1 cellular context compared by ENCODE assay signal in the genomic region with DNA sequence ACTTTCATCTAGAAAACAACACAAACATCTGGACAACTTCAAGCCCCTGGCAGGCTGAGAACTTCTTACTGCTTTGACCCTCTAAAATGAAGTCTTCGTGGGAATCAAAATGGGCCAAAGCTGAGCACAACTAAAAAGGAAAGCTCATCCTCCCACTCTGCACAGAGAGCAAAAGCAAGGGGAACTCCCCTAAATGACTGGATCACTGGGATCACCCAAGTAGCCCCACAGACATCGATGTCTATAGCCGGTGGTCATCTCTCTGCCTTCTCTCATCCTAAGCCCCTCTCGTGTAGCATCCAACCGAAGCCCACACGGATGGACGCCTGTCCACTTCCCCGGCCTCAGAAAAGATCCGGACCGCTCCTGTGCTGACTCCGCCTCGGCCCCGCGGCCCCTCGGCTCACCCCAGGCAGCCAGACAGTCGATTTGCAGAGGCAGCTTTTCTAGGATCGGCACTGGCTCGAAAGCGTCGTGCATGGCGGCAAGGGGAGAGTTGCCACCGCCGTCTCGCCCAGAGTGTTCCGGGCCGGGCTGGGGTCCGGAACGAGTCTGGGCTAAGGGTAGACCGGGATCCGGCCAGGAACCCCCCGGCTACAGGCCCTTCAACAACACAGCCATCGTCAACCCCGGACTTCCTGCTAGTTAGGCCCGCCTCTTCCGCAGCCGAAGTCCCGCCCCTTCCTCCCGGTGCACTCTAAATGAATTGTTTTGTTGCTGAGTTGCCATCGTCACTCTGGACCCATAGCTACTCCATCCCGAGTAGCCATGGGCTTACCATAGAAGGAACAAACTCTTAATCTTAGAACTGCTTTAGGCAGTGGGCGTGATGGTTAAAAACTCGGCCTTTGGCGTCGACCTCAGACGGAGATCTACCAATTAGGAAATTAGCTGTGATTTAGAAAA.
TF ChIP-seq lines count a peak whose summit lies in the region.

A gene with protein sequence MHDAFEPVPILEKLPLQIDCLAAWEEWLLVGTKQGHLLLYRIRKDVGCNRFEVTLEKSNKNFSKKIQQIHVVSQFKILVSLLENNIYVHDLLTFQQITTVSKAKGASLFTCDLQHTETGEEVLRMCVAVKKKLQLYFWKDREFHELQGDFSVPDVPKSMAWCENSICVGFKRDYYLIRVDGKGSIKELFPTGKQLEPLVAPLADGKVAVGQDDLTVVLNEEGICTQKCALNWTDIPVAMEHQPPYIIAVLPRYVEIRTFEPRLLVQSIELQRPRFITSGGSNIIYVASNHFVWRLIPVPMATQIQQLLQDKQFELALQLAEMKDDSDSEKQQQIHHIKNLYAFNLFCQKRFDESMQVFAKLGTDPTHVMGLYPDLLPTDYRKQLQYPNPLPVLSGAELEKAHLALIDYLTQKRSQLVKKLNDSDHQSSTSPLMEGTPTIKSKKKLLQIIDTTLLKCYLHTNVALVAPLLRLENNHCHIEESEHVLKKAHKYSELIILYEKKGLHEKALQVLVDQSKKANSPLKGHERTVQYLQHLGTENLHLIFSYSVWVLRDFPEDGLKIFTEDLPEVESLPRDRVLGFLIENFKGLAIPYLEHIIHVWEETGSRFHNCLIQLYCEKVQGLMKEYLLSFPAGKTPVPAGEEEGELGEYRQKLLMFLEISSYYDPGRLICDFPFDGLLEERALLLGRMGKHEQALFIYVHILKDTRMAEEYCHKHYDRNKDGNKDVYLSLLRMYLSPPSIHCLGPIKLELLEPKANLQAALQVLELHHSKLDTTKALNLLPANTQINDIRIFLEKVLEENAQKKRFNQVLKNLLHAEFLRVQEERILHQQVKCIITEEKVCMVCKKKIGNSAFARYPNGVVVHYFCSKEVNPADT (minus strand): TSS at position 631 of the 906 bp plus-strand sequence. CDS start 151 bp downstream, at position 480.

TF ChIP-seq in K562, 482 proteins besides CTCF, POLR2A, EP300 and RAD21 (continued from another document and continues in another):
- TF ChIP-seq, protein P1, sequence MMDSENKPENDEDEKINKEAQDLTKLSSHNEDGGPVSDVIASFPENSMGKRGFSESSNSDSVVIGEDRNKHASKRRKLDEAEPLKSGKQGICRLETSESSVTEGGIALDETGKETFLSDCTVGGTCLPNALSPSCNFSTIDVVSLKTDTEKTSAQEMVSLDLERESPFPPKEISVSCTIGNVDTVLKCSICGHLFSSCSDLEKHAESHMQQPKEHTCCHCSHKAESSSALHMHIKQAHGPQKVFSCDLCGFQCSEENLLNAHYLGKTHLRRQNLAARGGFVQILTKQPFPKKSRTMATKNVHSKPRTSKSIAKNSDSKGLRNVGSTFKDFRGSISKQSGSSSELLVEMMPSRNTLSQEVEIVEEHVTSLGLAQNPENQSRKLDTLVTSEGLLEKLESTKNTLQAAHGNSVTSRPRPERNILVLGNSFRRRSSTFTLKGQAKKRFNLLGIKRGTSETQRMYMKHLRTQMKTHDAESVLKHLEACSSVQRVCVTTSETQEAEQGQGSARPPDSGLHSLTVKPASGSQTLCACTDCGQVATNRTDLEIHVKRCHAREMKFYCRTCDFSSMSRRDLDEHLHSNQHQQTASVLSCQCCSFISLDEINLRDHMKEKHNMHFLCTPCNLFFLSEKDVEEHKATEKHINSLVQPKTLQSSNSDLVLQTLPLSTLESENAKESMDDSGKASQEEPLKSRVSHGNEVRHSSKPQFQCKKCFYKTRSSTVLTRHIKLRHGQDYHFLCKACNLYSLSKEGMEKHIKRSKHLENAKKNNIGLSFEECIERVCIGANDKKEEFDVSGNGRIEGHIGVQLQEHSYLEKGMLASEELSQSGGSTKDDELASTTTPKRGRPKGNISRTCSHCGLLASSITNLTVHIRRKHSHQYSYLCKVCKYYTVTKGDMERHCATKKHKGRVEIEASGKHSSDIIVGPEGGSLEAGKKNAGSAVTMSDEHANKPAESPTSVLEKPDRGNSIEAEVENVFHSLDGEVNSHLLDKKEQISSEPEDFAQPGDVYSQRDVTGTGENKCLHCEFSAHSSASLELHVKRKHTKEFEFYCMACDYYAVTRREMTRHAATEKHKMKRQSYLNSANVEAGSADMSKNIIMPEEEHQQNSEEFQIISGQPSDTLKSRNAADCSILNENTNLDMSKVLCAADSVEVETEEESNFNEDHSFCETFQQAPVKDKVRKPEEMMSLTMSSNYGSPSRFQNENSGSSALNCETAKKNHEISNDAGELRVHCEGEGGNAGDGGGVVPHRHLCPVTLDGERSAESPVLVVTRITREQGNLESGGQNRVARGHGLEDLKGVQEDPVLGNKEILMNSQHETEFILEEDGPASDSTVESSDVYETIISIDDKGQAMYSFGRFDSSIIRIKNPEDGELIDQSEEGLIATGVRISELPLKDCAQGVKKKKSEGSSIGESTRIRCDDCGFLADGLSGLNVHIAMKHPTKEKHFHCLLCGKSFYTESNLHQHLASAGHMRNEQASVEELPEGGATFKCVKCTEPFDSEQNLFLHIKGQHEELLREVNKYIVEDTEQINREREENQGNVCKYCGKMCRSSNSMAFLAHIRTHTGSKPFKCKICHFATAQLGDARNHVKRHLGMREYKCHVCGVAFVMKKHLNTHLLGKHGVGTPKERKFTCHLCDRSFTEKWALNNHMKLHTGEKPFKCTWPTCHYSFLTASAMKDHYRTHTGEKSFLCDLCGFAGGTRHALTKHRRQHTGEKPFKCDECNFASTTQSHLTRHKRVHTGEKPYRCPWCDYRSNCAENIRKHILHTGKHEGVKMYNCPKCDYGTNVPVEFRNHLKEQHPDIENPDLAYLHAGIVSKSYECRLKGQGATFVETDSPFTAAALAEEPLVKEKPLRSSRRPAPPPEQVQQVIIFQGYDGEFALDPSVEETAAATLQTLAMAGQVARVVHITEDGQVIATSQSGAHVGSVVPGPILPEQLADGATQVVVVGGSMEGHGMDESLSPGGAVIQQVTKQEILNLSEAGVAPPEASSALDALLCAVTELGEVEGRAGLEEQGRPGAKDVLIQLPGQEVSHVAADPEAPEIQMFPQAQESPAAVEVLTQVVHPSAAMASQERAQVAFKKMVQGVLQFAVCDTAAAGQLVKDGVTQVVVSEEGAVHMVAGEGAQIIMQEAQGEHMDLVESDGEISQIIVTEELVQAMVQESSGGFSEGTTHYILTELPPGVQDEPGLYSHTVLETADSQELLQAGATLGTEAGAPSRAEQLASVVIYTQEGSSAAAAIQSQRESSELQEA (IDR thresholded peaks at IDR 0.05; ENCODE audit: low read depth) = no peak
- TF ChIP-seq ESRRB (CRISPR knock-in tag; IDR thresholded peaks at IDR 0.05; ENCODE audit: borderline replicate concordance) (no peak), RUNX1 (IDR thresholded peaks at IDR 0.05; ENCODE audit: low read depth) (no peak), NUFIP1 (IDR thresholded peaks at IDR 0.05; ENCODE audit: partially characterized antibody) (no peak), ZNF282 (CRISPR knock-in tag; IDR thresholded peaks at IDR 0.05) (no peak), ZNF79 (CRISPR knock-in tag; IDR thresholded peaks at IDR 0.05; ENCODE audit: low read depth) (no peak), CREM (IDR thresholded peaks at IDR 0.05; ENCODE audit: low read depth) (peak; percentile 46; the same call in 1 of the 2 replicates), ZNF324 (CRISPR knock-in tag; IDR thresholded peaks at IDR 0.05) (no peak), NR2F6 (CRISPR knock-in tag; IDR thresholded peaks at IDR 0.05) (no peak), FOXA1 (IDR thresholded peaks at IDR 0.05; ENCODE audit: borderline replicate concordance) (no peak), TAL1 (IDR thresholded peaks at IDR 0.05) (no peak), XRCC3 (IDR thresholded peaks at IDR 0.05) (no peak), NCOR1 (IDR thresholded peaks at IDR 0.05) (no peak), STAT5A (IDR thresholded peaks at IDR 0.05; ENCODE audit: borderline replicate concordance, low read length) (no peak), GABPA (tag; conservative IDR thresholded peaks at IDR 0.05; ENCODE audit: low read depth) (peak; percentile 94)
- TF ChIP-seq, protein P2, sequence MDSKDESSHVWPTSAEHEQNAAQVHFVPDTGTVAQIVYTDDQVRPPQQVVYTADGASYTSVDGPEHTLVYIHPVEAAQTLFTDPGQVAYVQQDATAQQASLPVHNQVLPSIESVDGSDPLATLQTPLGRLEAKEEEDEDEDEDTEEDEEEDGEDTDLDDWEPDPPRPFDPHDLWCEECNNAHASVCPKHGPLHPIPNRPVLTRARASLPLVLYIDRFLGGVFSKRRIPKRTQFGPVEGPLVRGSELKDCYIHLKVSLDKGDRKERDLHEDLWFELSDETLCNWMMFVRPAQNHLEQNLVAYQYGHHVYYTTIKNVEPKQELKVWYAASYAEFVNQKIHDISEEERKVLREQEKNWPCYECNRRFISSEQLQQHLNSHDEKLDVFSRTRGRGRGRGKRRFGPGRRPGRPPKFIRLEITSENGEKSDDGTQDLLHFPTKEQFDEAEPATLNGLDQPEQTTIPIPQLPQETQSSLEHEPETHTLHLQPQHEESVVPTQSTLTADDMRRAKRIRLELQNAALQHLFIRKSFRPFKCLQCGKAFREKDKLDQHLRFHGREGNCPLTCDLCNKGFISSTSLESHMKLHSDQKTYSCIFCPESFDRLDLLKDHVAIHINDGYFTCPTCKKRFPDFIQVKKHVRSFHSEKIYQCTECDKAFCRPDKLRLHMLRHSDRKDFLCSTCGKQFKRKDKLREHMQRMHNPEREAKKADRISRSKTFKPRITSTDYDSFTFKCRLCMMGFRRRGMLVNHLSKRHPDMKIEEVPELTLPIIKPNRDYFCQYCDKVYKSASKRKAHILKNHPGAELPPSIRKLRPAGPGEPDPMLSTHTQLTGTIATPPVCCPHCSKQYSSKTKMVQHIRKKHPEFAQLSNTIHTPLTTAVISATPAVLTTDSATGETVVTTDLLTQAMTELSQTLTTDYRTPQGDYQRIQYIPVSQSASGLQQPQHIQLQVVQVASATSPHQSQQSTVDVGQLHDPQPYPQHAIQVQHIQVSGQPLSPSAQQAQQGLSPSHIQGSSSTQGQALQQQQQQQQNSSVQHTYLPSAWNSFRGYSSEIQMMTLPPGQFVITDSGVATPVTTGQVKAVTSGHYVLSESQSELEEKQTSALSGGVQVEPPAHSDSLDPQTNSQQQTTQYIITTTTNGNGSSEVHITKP (IDR thresholded peaks at IDR 0.05; ENCODE audit: partially characterized antibody) = peak; percentile 19
- TF ChIP-seq, protein P3, sequence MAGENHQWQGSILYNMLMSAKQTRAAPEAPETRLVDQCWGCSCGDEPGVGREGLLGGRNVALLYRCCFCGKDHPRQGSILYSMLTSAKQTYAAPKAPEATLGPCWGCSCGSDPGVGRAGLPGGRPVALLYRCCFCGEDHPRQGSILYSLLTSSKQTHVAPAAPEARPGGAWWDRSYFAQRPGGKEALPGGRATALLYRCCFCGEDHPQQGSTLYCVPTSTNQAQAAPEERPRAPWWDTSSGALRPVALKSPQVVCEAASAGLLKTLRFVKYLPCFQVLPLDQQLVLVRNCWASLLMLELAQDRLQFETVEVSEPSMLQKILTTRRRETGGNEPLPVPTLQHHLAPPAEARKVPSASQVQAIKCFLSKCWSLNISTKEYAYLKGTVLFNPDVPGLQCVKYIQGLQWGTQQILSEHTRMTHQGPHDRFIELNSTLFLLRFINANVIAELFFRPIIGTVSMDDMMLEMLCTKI (IDR thresholded peaks at IDR 0.05; ENCODE audit: partially characterized antibody) = no peak
- TF ChIP-seq, protein P4, sequence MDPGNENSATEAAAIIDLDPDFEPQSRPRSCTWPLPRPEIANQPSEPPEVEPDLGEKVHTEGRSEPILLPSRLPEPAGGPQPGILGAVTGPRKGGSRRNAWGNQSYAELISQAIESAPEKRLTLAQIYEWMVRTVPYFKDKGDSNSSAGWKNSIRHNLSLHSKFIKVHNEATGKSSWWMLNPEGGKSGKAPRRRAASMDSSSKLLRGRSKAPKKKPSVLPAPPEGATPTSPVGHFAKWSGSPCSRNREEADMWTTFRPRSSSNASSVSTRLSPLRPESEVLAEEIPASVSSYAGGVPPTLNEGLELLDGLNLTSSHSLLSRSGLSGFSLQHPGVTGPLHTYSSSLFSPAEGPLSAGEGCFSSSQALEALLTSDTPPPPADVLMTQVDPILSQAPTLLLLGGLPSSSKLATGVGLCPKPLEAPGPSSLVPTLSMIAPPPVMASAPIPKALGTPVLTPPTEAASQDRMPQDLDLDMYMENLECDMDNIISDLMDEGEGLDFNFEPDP (CRISPR knock-in tag; IDR thresholded peaks at IDR 0.05) = no peak
- TF ChIP-seq, protein P5, sequence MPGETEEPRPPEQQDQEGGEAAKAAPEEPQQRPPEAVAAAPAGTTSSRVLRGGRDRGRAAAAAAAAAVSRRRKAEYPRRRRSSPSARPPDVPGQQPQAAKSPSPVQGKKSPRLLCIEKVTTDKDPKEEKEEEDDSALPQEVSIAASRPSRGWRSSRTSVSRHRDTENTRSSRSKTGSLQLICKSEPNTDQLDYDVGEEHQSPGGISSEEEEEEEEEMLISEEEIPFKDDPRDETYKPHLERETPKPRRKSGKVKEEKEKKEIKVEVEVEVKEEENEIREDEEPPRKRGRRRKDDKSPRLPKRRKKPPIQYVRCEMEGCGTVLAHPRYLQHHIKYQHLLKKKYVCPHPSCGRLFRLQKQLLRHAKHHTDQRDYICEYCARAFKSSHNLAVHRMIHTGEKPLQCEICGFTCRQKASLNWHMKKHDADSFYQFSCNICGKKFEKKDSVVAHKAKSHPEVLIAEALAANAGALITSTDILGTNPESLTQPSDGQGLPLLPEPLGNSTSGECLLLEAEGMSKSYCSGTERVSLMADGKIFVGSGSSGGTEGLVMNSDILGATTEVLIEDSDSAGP (CRISPR knock-in tag; IDR thresholded peaks at IDR 0.05) = no peak
- TF ChIP-seq, protein P6, sequence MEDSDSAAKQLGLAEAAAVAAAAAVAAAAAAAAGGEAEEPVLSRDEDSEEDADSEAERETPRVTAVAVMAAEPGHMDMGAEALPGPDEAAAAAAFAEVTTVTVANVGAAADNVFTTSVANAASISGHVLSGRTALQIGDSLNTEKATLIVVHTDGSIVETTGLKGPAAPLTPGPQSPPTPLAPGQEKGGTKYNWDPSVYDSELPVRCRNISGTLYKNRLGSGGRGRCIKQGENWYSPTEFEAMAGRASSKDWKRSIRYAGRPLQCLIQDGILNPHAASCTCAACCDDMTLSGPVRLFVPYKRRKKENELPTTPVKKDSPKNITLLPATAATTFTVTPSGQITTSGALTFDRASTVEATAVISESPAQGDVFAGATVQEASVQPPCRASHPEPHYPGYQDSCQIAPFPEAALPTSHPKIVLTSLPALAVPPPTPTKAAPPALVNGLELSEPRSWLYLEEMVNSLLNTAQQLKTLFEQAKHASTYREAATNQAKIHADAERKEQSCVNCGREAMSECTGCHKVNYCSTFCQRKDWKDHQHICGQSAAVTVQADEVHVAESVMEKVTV (CRISPR knock-in tag; IDR thresholded peaks at IDR 0.05) = no peak
- TF ChIP-seq, protein P7, sequence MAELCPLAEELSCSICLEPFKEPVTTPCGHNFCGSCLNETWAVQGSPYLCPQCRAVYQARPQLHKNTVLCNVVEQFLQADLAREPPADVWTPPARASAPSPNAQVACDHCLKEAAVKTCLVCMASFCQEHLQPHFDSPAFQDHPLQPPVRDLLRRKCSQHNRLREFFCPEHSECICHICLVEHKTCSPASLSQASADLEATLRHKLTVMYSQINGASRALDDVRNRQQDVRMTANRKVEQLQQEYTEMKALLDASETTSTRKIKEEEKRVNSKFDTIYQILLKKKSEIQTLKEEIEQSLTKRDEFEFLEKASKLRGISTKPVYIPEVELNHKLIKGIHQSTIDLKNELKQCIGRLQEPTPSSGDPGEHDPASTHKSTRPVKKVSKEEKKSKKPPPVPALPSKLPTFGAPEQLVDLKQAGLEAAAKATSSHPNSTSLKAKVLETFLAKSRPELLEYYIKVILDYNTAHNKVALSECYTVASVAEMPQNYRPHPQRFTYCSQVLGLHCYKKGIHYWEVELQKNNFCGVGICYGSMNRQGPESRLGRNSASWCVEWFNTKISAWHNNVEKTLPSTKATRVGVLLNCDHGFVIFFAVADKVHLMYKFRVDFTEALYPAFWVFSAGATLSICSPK (IDR thresholded peaks at IDR 0.05; ENCODE audit: borderline replicate concordance) = no peak
- TF ChIP-seq, protein P8, sequence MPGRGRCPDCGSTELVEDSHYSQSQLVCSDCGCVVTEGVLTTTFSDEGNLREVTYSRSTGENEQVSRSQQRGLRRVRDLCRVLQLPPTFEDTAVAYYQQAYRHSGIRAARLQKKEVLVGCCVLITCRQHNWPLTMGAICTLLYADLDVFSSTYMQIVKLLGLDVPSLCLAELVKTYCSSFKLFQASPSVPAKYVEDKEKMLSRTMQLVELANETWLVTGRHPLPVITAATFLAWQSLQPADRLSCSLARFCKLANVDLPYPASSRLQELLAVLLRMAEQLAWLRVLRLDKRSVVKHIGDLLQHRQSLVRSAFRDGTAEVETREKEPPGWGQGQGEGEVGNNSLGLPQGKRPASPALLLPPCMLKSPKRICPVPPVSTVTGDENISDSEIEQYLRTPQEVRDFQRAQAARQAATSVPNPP (IDR thresholded peaks at IDR 0.05; ENCODE audit: borderline replicate concordance, insufficient read depth, insufficient read length) = no peak
